Comparison of ENCODE assay signal across 19 cellular contexts in genomic region chr12:53031616-53032015, GRCh38.
"Had no signal": no experiment of that assay in that cellular context is flagged by ENCODE, and none has a peak within 500 bp of the region (broad histone marks: within the 10 kb centered on the region; RNA-seq: fewer than 3 reads in every experiment).

No MANE protein-coding gene starts in this region.

- H3K36me3 ChIP-seq: breast epithelium had no signal

- H2AFZ ChIP-seq: parathyroid adenoma had no signal

- H3K9ac ChIP-seq: parathyroid adenoma had no signal

- ATAC-seq: activated CD8-positive, alpha-beta T cell treated with anti-CD3 and anti-CD28 coated beads, Interleukin-2, amount 10 ng/mL, durations not matched to agents 7 days and 5 days; gastrocnemius medialis; heart left ventricle had no signal

- H3K9me3 ChIP-seq: breast epithelium, gastrocnemius medialis, heart left ventricle, neutrophil, stomach, thoracic aorta had no signal

- DNase-seq: activated CD4-positive, alpha-beta T cell treated with anti-CD3 and anti-CD28 coated beads, Interleukin-2, amount 10 ng/mL, durations not matched to agents 24 days and 14 days; activated CD4-positive, CD25-positive, alpha-beta regulatory T cell; activated CD8-positive, alpha-beta memory T cell treated with anti-CD3 and anti-CD28 coated beads, Interleukin-2, amount 50 U/mL, for 4 hours; activated CD8-positive, alpha-beta T cell treated with anti-CD3 and anti-CD28 coated beads, Interleukin-2, amount 10 ng/mL, durations not matched to agents 7 days and 5 days; activated gamma-delta T cell treated with Interleukin-2 at 50 U/mL for 16 hours; aorta; cerebellar nuclear complex; effector memory CD4-positive, alpha-beta T cell; gastrocnemius medialis; heart left ventricle; mammary epithelial cell; naive B cell; stimulated activated CD4-positive, alpha-beta T cell treated with anti-CD3 and anti-CD28 coated beads, Interleukin-12 subunit alpha, Interleukin-12 subunit beta, amount 100 ng/mL, for 4 hours; stimulated activated CD4-positive, alpha-beta T cell treated with anti-CD3 and anti-CD28 coated beads, Interleukin-2, amount 100 ng/mL, for 24 hours; stomach had no signal

- H3K4me3 ChIP-seq: breast epithelium, gastrocnemius medialis, heart left ventricle, stomach, thoracic aorta had no signal

- H3K4me1 ChIP-seq: breast epithelium, gastrocnemius medialis, parathyroid adenoma, stomach had no signal

- H3K27me3 ChIP-seq: breast epithelium, gastrocnemius medialis, heart left ventricle, neutrophil, stomach had no signal

- H3K27ac ChIP-seq: breast epithelium, gastrocnemius medialis, heart left ventricle, neutrophil, parathyroid adenoma, stomach, thoracic aorta had no signal
